ENCODE assay signal across 22 cellular contexts in the genomic region with DNA sequence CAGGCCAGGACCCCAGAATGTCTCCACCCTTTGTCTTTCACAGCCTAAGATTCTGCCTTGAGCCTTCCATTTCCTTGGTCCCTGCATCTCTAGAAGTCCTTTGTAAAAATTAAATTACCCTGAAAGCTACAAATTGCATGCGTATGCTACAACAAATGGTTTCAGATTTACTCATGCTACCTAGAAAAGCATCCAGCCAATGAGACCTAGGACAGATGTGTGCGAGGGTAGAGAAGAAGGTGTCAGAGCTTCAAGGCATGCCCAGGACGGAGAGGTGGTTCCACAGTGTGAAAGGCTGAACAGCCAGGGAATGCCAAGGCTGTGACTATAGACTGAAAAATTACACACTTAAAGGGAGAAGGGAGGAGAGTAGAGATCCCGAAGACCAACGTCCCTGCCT. TPM values are rescaled to one million over a fixed set of nuclear protein-coding genes. Genes with fewer than 3 reads are reported as not detected.
"Had no signal": no experiment of that assay in that cellular context is flagged by ENCODE, and none has a peak within 500 bp of the region (broad histone marks: within the 10 kb centered on the region; RNA-seq: fewer than 3 reads in every experiment).

No MANE protein-coding gene starts in this region.

- H3K4me3 ChIP-seq: body of pancreas, esophagus muscularis mucosa, mucosa of descending colon, ovary, right lobe of liver, smooth muscle cell, stomach, testis, upper lobe of left lung had no signal

- H3K27me3 ChIP-seq: body of pancreas, esophagus muscularis mucosa, ovary, right lobe of liver, testis, upper lobe of left lung had no signal

- H3K9me3 ChIP-seq: body of pancreas, esophagus muscularis mucosa, mucosa of descending colon, ovary, right lobe of liver, stomach, testis, upper lobe of left lung had no signal

- H3K27ac ChIP-seq: body of pancreas, esophagus muscularis mucosa, ovary, right lobe of liver, stomach, testis, upper lobe of left lung had no signal

- H3K4me2 ChIP-seq: smooth muscle cell had no signal

- H3K4me1 ChIP-seq: body of pancreas, right lobe of liver, stomach, testis, upper lobe of left lung had no signal

- DNase-seq: activated CD4-positive, alpha-beta T cell treated with anti-CD3 and anti-CD28 coated beads, Interleukin-2, amount 10 ng/mL, durations not matched to agents 24 days and 14 days; activated CD8-positive, alpha-beta T cell treated with anti-CD3 and anti-CD28 coated beads for 36 hours; activated naive CD4-positive, alpha-beta T cell treated with Interleukin-2 at 50 U/mL for 16 hours; activated T-cell treated with anti-CD3 and anti-CD28 coated beads, Interleukin-2, amount 50 U/mL, for 1 hour; body of pancreas; dermis blood vessel endothelial cell; effector memory CD4-positive, alpha-beta T cell; left cardiac atrium; mesenchymal stem cell; mucosa of descending colon; naive B cell; ovary; right lobe of liver; stimulated activated CD4-positive, alpha-beta T cell treated with anti-CD3 and anti-CD28 coated beads, Interleukin-4, amount 100 ng/mL, for 24 hours; stomach; testis; upper lobe of left lung had no signal

- ATAC-seq: activated CD8-positive, alpha-beta T cell treated with anti-CD3 and anti-CD28 coated beads for 36 hours; body of pancreas; left cardiac atrium; mucosa of descending colon; right lobe of liver; stimulated activated effector memory CD8-positive, alpha-beta T cell treated with anti-CD3 and anti-CD28 coated beads, Interleukin-12 subunit alpha, Interleukin-12 subunit beta, amount 100 ng/mL, for 72 hours had no signal

- H3K36me3 ChIP-seq: esophagus muscularis mucosa, ovary, right lobe of liver, stomach, upper lobe of left lung had no signal

RNA-seq across cellular contexts. Expression of a gene that starts 40.2 kb away (rescaled TPM):
- total RNA-seq: activated CD4-positive, alpha-beta T cell treated with anti-CD3 and anti-CD28 coated beads, Interleukin-2, amount 10 ng/mL, durations not matched to agents 24 days and 14 days; activated CD8-positive, alpha-beta T cell treated with anti-CD3 and anti-CD28 coated beads for 36 hours; activated T-helper 2 cell treated with anti-CD3 and anti-CD28 coated beads, Interferon-gamma antibody, Interleukin-2, Interleukin-4, amounts not matched to agents 10 μg/mL and 5 μg/mL and 100 μg/mL, durations not matched to agents 14 hours and 24 hours and 36 hours; endothelial cell of umbilical vein had no signal
